Comparison of ENCODE assay signal across 25 cellular contexts in genomic region chr3:195705081-195705991, GRCh38. TPM values are rescaled to one million over a fixed set of nuclear protein-coding genes. Genes with fewer than 3 reads are reported as not detected.
DNase-seq lines count a peak whose midpoint lies in the region; ATAC-seq lines count a peak whose summit lies in the region.
"Had no signal": no experiment of that assay in that cellular context is flagged by ENCODE, and none has a peak within 500 bp of the region (broad histone marks: within the 10 kb centered on the region; RNA-seq: fewer than 3 reads in every experiment).

No MANE protein-coding gene starts in this region.

- no peak overlapping the region for H3K4me3 Mint-ChIP-seq in activated T-helper 17 cell treated with anti-CD3 and anti-CD28 coated beads, Interleukin-2, amount 50 U/mL, for 72 hours
- no peak overlapping the region for H3K4me3 Mint-ChIP-seq in immature natural killer cell
- H3K4me3 Mint-ChIP-seq: activated naive CD4-positive, alpha-beta T cell treated with anti-CD3 and anti-CD28 coated beads, Interleukin-2, amount 50 U/mL, for 24 hours; CD4-positive, alpha-beta T cell; mesothelial cell of epicardium; T-cell had no signal

- peak; percentile 73 for DNase-seq in cardiac septum (ENCODE audit: low spot score)
- no peak for DNase-seq in left ventricle myocardium superior
- no peak for DNase-seq in mesendoderm
- DNase-seq in DMS53 (lab: John Stamatoyannopoulos, UW) = no peak
- no peak for DNase-seq in immature natural killer cell
- no peak for DNase-seq in NCI-H510A (lab: John Stamatoyannopoulos, UW)
- DNase-seq: activated CD4-positive, alpha-beta T cell treated with anti-CD3 and anti-CD28 coated beads, Interleukin-2, amount 50 U/mL, for 4 hours; activated T-cell treated with anti-CD3 and anti-CD28 coated beads, Interleukin-2, amount 50 U/mL, for 1 hour; effector memory CD4-positive, alpha-beta T cell; GOT3; KBM-7; MV-4-11; NCI-H187; NCI-H226; PC-3; stimulated activated CD4-positive, alpha-beta T cell treated with anti-CD3 and anti-CD28 coated beads, Interleukin-4, amount 100 ng/mL, for 24 hours; T-cell had no signal

- no peak overlapping the region for H3K4me2 ChIP-seq in mesendoderm (ENCODE audit: low read length)

- H2BK120ac ChIP-seq in mesendoderm (ENCODE audit: low read depth, low read length) = no peak overlapping the region

- intact Hi-C loops in cardiac septum (cut with DNase I) (no loop called here), left ventricle myocardium superior (cut with micrococcal nuclease) (no loop called here)

- ATAC-seq in left ventricle myocardium superior (no peak), HG02642 (IDR thresholded peaks at IDR 0.05; ENCODE audit: poor library complexity, unreplicated experiment) (no peak)
- ATAC-seq in activated T-helper 17 cell treated with anti-CD3 and anti-CD28 coated beads, Interleukin-2, amount 50 U/mL, for 72 hours (replicated peaks) = no peak
- ATAC-seq: body of pancreas, PC-3 had no signal

- H3K9me3 Mint-ChIP-seq in activated T-helper 17 cell treated with anti-CD3 and anti-CD28 coated beads, Interleukin-2, amount 50 U/mL, for 72 hours = no peaks in the 10 kb centered on the region
- no peaks in the 10 kb centered on the region for H3K9me3 Mint-ChIP-seq in immature natural killer cell
- H3K9me3 Mint-ChIP-seq: activated naive CD4-positive, alpha-beta T cell treated with anti-CD3 and anti-CD28 coated beads, Interleukin-2, amount 50 U/mL, for 24 hours; CD4-positive, alpha-beta T cell; T-cell had no signal

- H2BK5ac ChIP-seq in mesendoderm (ENCODE audit: low read length) = no peak overlapping the region

- H3K27ac ChIP-seq in mesendoderm (ENCODE audit: low read depth, low read length) = no peak overlapping the region
- H3K27ac ChIP-seq: body of pancreas, vagina had no signal

- H4K5ac ChIP-seq in mesendoderm (ENCODE audit: low read length) = no peak overlapping the region

- H3K4me1 ChIP-seq in mesendoderm (ENCODE audit: control insufficient read depth, low read depth, low read length) = peaks cover 3% of the 10 kb centered on the region
- H3K4me1 ChIP-seq: body of pancreas, vagina had no signal

- no peak overlapping the region for H2AK5ac ChIP-seq in mesendoderm (ENCODE audit: low read length)

- no CpG with 5 or more reads among the region's 9 CpGs for WGBS in mesendoderm (ENCODE audit: extremely low coverage, insufficient coverage, low lambda C conversion rate)

- no peaks in the 10 kb centered on the region for H3K79me1 ChIP-seq in mesendoderm (ENCODE audit: low read length)

- H3K18ac ChIP-seq in mesendoderm (ENCODE audit: low read length) = no peak overlapping the region

- H3K79me2 ChIP-seq in mesendoderm (ENCODE audit: control insufficient read depth, insufficient read depth, low read length) = no peaks in the 10 kb centered on the region

- H3K56ac ChIP-seq in mesendoderm (ENCODE audit: low read length) = no peak overlapping the region

- H4K8ac ChIP-seq in mesendoderm (ENCODE audit: low read depth, low read length) = no peak overlapping the region

- no peaks in the 10 kb centered on the region for H3K36me3 ChIP-seq in mesendoderm (ENCODE audit: control insufficient read depth, insufficient read depth, low read length)

- no peak overlapping the region for H3K23ac ChIP-seq in mesendoderm (ENCODE audit: low read length)

- no peak overlapping the region for H3K4me3 ChIP-seq in mesendoderm (ENCODE audit: low read length)
- H3K4me3 ChIP-seq: body of pancreas, vagina had no signal

- H3K27me3 Mint-ChIP-seq in activated T-helper 17 cell treated with anti-CD3 and anti-CD28 coated beads, Interleukin-2, amount 50 U/mL, for 72 hours = no peaks in the 10 kb centered on the region
- no peaks in the 10 kb centered on the region for H3K27me3 Mint-ChIP-seq in immature natural killer cell (ENCODE audit: low read depth in 3 of 3)
- H3K27me3 Mint-ChIP-seq: activated naive CD4-positive, alpha-beta T cell treated with anti-CD3 and anti-CD28 coated beads, Interleukin-2, amount 50 U/mL, for 24 hours; CD4-positive, alpha-beta T cell; T-cell had no signal

- peaks cover 5% of the 10 kb centered on the region for H3K4me1 Mint-ChIP-seq in activated T-helper 17 cell treated with anti-CD3 and anti-CD28 coated beads, Interleukin-2, amount 50 U/mL, for 72 hours
- H3K4me1 Mint-ChIP-seq in immature natural killer cell = peaks cover 0 to 7% of the 10 kb centered on the region in 2 donors
- H3K4me1 Mint-ChIP-seq: activated naive CD4-positive, alpha-beta T cell treated with anti-CD3 and anti-CD28 coated beads, Interleukin-2, amount 50 U/mL, for 24 hours; mesothelial cell of epicardium; T-cell had no signal

- H3K9ac ChIP-seq in mesendoderm (ENCODE audit: low read length) = no peak overlapping the region

- H3K4ac ChIP-seq in mesendoderm (ENCODE audit: low read depth, low read length) = peak overlapping the region; percentile 0

- peak overlapping the region; percentile 20 for H3K27ac Mint-ChIP-seq in activated T-helper 17 cell treated with anti-CD3 and anti-CD28 coated beads, Interleukin-2, amount 50 U/mL, for 72 hours
- H3K27ac Mint-ChIP-seq in immature natural killer cell = no peak overlapping the region
- H3K27ac Mint-ChIP-seq: activated naive CD4-positive, alpha-beta T cell treated with anti-CD3 and anti-CD28 coated beads, Interleukin-2, amount 50 U/mL, for 24 hours; CD4-positive, alpha-beta T cell; mesothelial cell of epicardium; T-cell had no signal

- peaks cover 19% of the 10 kb centered on the region for H3K36me3 Mint-ChIP-seq in activated T-helper 17 cell treated with anti-CD3 and anti-CD28 coated beads, Interleukin-2, amount 50 U/mL, for 72 hours (ENCODE audit: low read depth)
- peaks cover 5 to 22% (median 22%) of the 10 kb centered on the region in 3 donors for H3K36me3 Mint-ChIP-seq in immature natural killer cell

- H3K27me3 ChIP-seq in mesendoderm (ENCODE audit: insufficient read depth, low read length, poor library complexity) = no peaks in the 10 kb centered on the region
- H3K27me3 ChIP-seq: body of pancreas, vagina had no signal

- no peak overlapping the region for H2BK15ac ChIP-seq in mesendoderm (replicated peaks; ENCODE audit: low read depth)

RNA-seq across cellular contexts. Expression of gene MUC20, which starts 15.4 kb away (rescaled TPM):
- 6.5 TPM for total RNA-seq in cardiac septum
- total RNA-seq in left ventricle myocardium superior = 3.6 TPM
- total RNA-seq in activated T-helper 17 cell treated with anti-CD3 and anti-CD28 coated beads, Interleukin-2, amount 50 U/mL, for 72 hours = 10 to 100 TPM in 1 of 2 donors, 1 to 10 TPM in 1; 3.8 to 14.4 TPM
- 0.01 TPM for polyA plus RNA-seq in mesendoderm (2013, experiment 1 of 2)
- 0.13 TPM for polyA plus RNA-seq in mesendoderm (2013, experiment 2 of 2)
- 1 to 10 TPM in 1 of 3 donors, not detected in 2; 1.2 TPM for polyA plus RNA-seq in immature natural killer cell
- total RNA-seq: glomerular endothelial cell had no signal
